Comparison of ENCODE assay signal across 14 cellular contexts in genomic region chr20:45308078-45308778, GRCh38. TPM values are rescaled to one million over a fixed set of nuclear protein-coding genes. Genes with fewer than 3 reads are reported as not detected.
A peak's percentile ranks its signal among the peaks of the same experiment; 100 is the strongest.
DNase-seq lines count a peak whose midpoint lies in the region; ATAC-seq, FAIRE-seq and TF ChIP-seq lines count a peak whose summit lies in the region.
"Had no signal": no experiment of that assay in that cellular context is flagged by ENCODE, and none has a peak within 500 bp of the region (broad histone marks: within the 10 kb centered on the region; RNA-seq: fewer than 3 reads in every experiment).

A gene with protein sequence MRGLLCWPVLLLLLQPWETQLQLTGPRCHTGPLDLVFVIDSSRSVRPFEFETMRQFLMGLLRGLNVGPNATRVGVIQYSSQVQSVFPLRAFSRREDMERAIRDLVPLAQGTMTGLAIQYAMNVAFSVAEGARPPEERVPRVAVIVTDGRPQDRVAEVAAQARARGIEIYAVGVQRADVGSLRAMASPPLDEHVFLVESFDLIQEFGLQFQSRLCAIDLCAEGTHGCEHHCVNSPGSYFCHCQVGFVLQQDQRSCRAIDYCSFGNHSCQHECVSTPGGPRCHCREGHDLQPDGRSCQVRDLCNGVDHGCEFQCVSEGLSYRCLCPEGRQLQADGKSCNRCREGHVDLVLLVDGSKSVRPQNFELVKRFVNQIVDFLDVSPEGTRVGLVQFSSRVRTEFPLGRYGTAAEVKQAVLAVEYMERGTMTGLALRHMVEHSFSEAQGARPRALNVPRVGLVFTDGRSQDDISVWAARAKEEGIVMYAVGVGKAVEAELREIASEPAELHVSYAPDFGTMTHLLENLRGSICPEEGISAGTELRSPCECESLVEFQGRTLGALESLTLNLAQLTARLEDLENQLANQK (minus strand): TSS chr20:45308299. CDS start chr20:45305582, 2,717 bp downstream.

- H3K27ac ChIP-seq in BLaER1: no peak within 1 kb of the TSS
- H3K27ac ChIP-seq in mammary epithelial cell (ENCODE audit: insufficient read depth, low read depth, low read length): no peak within 1 kb of the TSS
- H3K27ac ChIP-seq in HepG2 (ENCODE audit: extremely low read length, insufficient read depth, low read length): no peak within 1 kb of the TSS

- CTCF ChIA-PET in mammary epithelial cell (lab: Charles Lee; ENCODE audit: low non-redundant PET): interaction anchor here (0.6 kb wide), 2 partner anchors 12 to 17 kb away, joined by 3 to 6 read pairs; no protein-coding TSS in a partner anchor
- CTCF ChIA-PET in HepG2 (lab: Yijun Ruan, JAX; ENCODE audit: low intra/inter-chr PET ratio, low total read pairs): interaction anchor here (1.2 kb wide), 1 partner anchor 143 kb away, joined by 3 read pairs; no protein-coding TSS in a partner anchor

- no peaks in the 10 kb centered on the region for H3K36me3 ChIP-seq in BLaER1
- no peaks in the 10 kb centered on the region for H3K36me3 ChIP-seq in mammary epithelial cell (ENCODE audit: insufficient read depth, low read length)
- H3K36me3 ChIP-seq in HepG2 (replicated peaks in 1 of 2; ENCODE audit: control insufficient read depth in 1 of 2, insufficient read depth in 2 of 2, low read length in 2 of 2): no peaks in the 10 kb centered on the region

- no peak for FAIRE-seq in HepG2 (lab: Jason Lieb, UNC)

- H3K4me3 ChIP-seq in BLaER1 (no peak within 1 kb of the TSS), mammary epithelial cell (replicated peaks in 1 of 3; ENCODE audit: insufficient read depth in 1 of 3, low read depth in 2 of 3, low read length in 3 of 3) (no peak within 1 kb of the TSS), HepG2 (replicated peaks in 1 of 3; ENCODE audit: insufficient read depth in 1 of 3, low read depth in 2 of 3, low read length in 3 of 3) (no peak within 1 kb of the TSS; a peak in 1 of 6 replicates)

- DNase-seq in mammary epithelial cell (no peak), HepG2 (ENCODE audit: low spot score) (no peak), NCI-H774 (lab: John Stamatoyannopoulos, UW) (no peak), cerebellar nuclear complex (lab: John Stamatoyannopoulos, UW) (no peak), mesothelial cell of epicardium (ENCODE audit: low spot score in 2 of 2, unreplicated experiment in 2 of 2) (no peak)
- DNase-seq: activated naive CD8-positive, alpha-beta T cell treated with anti-CD3 and anti-CD28 coated beads for 36 hours; C1 segment of cervical spinal cord; stimulated activated naive B cell treated with anti-CD40 and anti-IgM and Interleukin-4, amounts not matched to agents 10 μg/mL and 1 μg/mL and 100 μg/mL, for 72 hours had no signal

- H3K79me2 ChIP-seq in mammary epithelial cell (ENCODE audit: insufficient read depth, low read length) (no peaks in the 10 kb centered on the region), HepG2 (ENCODE audit: insufficient read depth, low read length) (no peaks in the 10 kb centered on the region)

- in situ Hi-C loops in mammary epithelial cell (cut with MboI; ENCODE audit: low sequenced_read_pairs in 2 of 2) (no loop called here), HepG2 (cut with HindIII; ENCODE audit: extremely low pct_ligation_motif_present, low pct_unique_long_range_greater_than_20kb) (no loop called here)

- TF ChIP-seq RAD21 in HepG2 (CRISPR knock-in tag; IDR thresholded peaks at IDR 0.05): no peak

- H3K4me3 Mint-ChIP-seq in mesothelial cell of epicardium: no peak within 1 kb of the TSS
- H3K4me3 Mint-ChIP-seq: activated naive CD8-positive, alpha-beta T cell treated with anti-CD3 and anti-CD28 coated beads for 36 hours; dendritic cell treated with granulocyte-macrophage colony-stimulating factor and Interleukin-4, amounts not matched to agents 40 ng/mL and 50 ng/mL, for 4 days; stimulated activated naive B cell treated with anti-CD40 and anti-IgM and Interleukin-4, amounts not matched to agents 10 μg/mL and 1 μg/mL and 100 μg/mL, for 72 hours had no signal

- 28% methylated on average over 15 of the region's 22 CpGs for WGBS in mammary epithelial cell (ENCODE audit: low coverage, missing lambda C conversion rate)
- whole genome bisulfite sequencing in HepG2 (ENCODE audit: low lambda C conversion rate): 31% methylated on average over 17 of the region's 22 CpGs

- peaks cover 36% of the 10 kb centered on the region for H3K27me3 Mint-ChIP-seq in mesothelial cell of epicardium (ENCODE audit: low read depth)

- BruUV-seq in mammary epithelial cell (replicated peaks; lab: Mats Ljungman, UMichigan): no TSS peak
- BruUV-seq in HepG2 (replicated peaks; lab: Mats Ljungman, UMichigan): no TSS peak

- H3K27me3 ChIP-seq in BLaER1: peaks cover 6% of the 10 kb centered on the region; the same call in 1 of the 2 replicates
- H3K27me3 ChIP-seq in mammary epithelial cell (ENCODE audit: insufficient read depth, low read length): no peaks in the 10 kb centered on the region
- peaks cover 6 to 53% of the 10 kb centered on the region in 2 experiments; a peak in 4 of 5 replicates for H3K27me3 ChIP-seq in HepG2 (ENCODE audit: control insufficient read depth in 1 of 2, insufficient read depth in 2 of 2, low read length in 2 of 2)

- intact Hi-C loops in mammary epithelial cell (cut with micrococcal nuclease): no loop called here
- intact Hi-C loops in HepG2 (cut with micrococcal nuclease; ENCODE audit: unreplicated experiment): no loop called here

- POLR2A ChIA-PET in HepG2 (lab: Yijun Ruan, JAX): no interaction called here

- TF ChIP-seq CTCF in LNCAP (IDR thresholded peaks at IDR 0.05) (peak; percentile 20; the same call in 1 of the 2 replicates), mammary epithelial cell (conservative IDR thresholded peaks at IDR 0.05 in 1 of 2, IDR thresholded peaks at IDR 0.05 in 1 of 2; ENCODE audit: extremely low read depth in 1 of 2, insufficient read depth in 1 of 2, low read depth in 1 of 2, low read length in 2 of 2) (peak; percentile 33 to 59), HepG2 (CRISPR knock-in tag; IDR thresholded peaks at IDR 0.05) (0 out of 2 replicates have a peak, but pooled peaks have one; percentile 16), mesothelial cell of epicardium (IDR thresholded peaks at IDR 0.05; ENCODE audit: unreplicated experiment) (no peak)

- H3K4me1 Mint-ChIP-seq in mesothelial cell of epicardium: no peaks in the 10 kb centered on the region

- H3K36me3 Mint-ChIP-seq in mesothelial cell of epicardium: no peaks in the 10 kb centered on the region
- H3K36me3 Mint-ChIP-seq: activated naive CD8-positive, alpha-beta T cell treated with anti-CD3 and anti-CD28 coated beads for 36 hours had no signal

- no peak within 1 kb of the TSS for H2AFZ ChIP-seq in mammary epithelial cell (ENCODE audit: low read depth, low read length)
- no peak within 1 kb of the TSS for H2AFZ ChIP-seq in HepG2 (ENCODE audit: low read length)

- no peak for TF ChIP-seq EP300 in HepG2 (IDR thresholded peaks at IDR 0.05; ENCODE audit: low read depth in 2 of 2, low read length in 2 of 2)
- no peak for TF ChIP-seq EP300 in HepG2 (CRISPR knock-in tag; IDR thresholded peaks at IDR 0.05; ENCODE audit: borderline replicate concordance)

- TF ChIP-seq POLR2A in HepG2 (IDR thresholded peaks at IDR 0.05; ENCODE audit: insufficient read depth in 1 of 2, low read depth in 2 of 2, low read length in 2 of 2): no peak

- H3K4me2 ChIP-seq in BLaER1 (peak within 1 kb of the TSS; percentile 59), mammary epithelial cell (ENCODE audit: insufficient read depth, low read depth, low read length) (peak within 1 kb of the TSS; percentile 36), HepG2 (ENCODE audit: low read depth, low read length) (no peak within 1 kb of the TSS)

- H3K4me1 ChIP-seq in BLaER1: peaks cover 59% of the 10 kb centered on the region
- no peaks in the 10 kb centered on the region for H3K4me1 ChIP-seq in mammary epithelial cell (ENCODE audit: insufficient read depth, low read length)
- H3K4me1 ChIP-seq in HepG2 (ENCODE audit: insufficient read depth, low read length): peaks cover 8% of the 10 kb centered on the region

- H3K9me3 Mint-ChIP-seq in mesothelial cell of epicardium: no peaks in the 10 kb centered on the region
- H3K9me3 Mint-ChIP-seq: activated naive CD8-positive, alpha-beta T cell treated with anti-CD3 and anti-CD28 coated beads for 36 hours; dendritic cell treated with granulocyte-macrophage colony-stimulating factor and Interleukin-4, amounts not matched to agents 40 ng/mL and 50 ng/mL, for 4 days; stimulated activated naive B cell treated with anti-CD40 and anti-IgM and Interleukin-4, amounts not matched to agents 10 μg/mL and 1 μg/mL and 100 μg/mL, for 72 hours had no signal

- no peaks in the 10 kb centered on the region for H3K9me3 ChIP-seq in BLaER1
- no peaks in the 10 kb centered on the region for H3K9me3 ChIP-seq in mammary epithelial cell (replicated peaks; ENCODE audit: insufficient read depth, low read length)
- no peaks in the 10 kb centered on the region for H3K9me3 ChIP-seq in HepG2 (ENCODE audit: low read length)

- H3K27ac Mint-ChIP-seq in mesothelial cell of epicardium: no peak within 1 kb of the TSS
- H3K27ac Mint-ChIP-seq: activated naive CD8-positive, alpha-beta T cell treated with anti-CD3 and anti-CD28 coated beads for 36 hours; dendritic cell treated with granulocyte-macrophage colony-stimulating factor and Interleukin-4, amounts not matched to agents 40 ng/mL and 50 ng/mL, for 4 days; stimulated activated naive B cell treated with anti-CD40 and anti-IgM and Interleukin-4, amounts not matched to agents 10 μg/mL and 1 μg/mL and 100 μg/mL, for 72 hours had no signal

- ATAC-seq in HepG2 (peak; percentile 37), HG03196 (IDR thresholded peaks at IDR 0.05; ENCODE audit: unreplicated experiment) (no peak)

- H3K9ac ChIP-seq in BLaER1 (no peak within 1 kb of the TSS), mammary epithelial cell (ENCODE audit: insufficient read depth, low read length) (no peak within 1 kb of the TSS), HepG2 (ENCODE audit: insufficient read depth, low read depth, low read length) (no peak within 1 kb of the TSS)

- dilution Hi-C loops in mammary epithelial cell (cut with HindIII; ENCODE audit: low sequenced_read_pairs): no loop called here

- H4K20me1 ChIP-seq in BLaER1 (no peaks in the 10 kb centered on the region), mammary epithelial cell (ENCODE audit: insufficient read depth, low read length) (no peaks in the 10 kb centered on the region), HepG2 (ENCODE audit: insufficient read depth, low read length) (no peaks in the 10 kb centered on the region)

RNA-seq across cellular contexts. Expression of the gene that starts here (rescaled TPM):
- total RNA-seq in mammary epithelial cell (under 1 TPM in 1 of 2 donors, not detected in 1; 0.24 TPM), HepG2 (2016; rRNA removed; fragmentation: Illumina TruSeq; extraction: Trizol) (not detected in 2 replicates), mesothelial cell of epicardium (0.11 TPM in 1 of 3 replicates, not detected in the others)
- polyA plus RNA-seq in mammary epithelial cell (0.06 TPM), HepG2 (2011; rRNA removed) (0.04 TPM in 1 of 2 replicates, not detected in the other)
- polyA minus RNA-seq in mammary epithelial cell: not detected
- total RNA-seq in HepG2 (2016; cell fraction: cytosol; rRNA removed; fragmentation: Illumina TruSeq; extraction: Trizol; ENCODE audit: low read depth): not detected in 2 replicates
- total RNA-seq in HepG2 (2016; cell fraction: insoluble cytoplasmic fraction; rRNA removed; fragmentation: Illumina TruSeq; extraction: Trizol): not detected in 2 replicates
- total RNA-seq in HepG2 (2016; cell fraction: membrane; rRNA removed; fragmentation: Illumina TruSeq; extraction: Trizol): not detected in 2 replicates
- not detected in 2 replicates for total RNA-seq in HepG2 (2016; cell fraction: nucleus; rRNA removed; fragmentation: Illumina TruSeq; extraction: Trizol)
- not detected in 2 replicates for polyA plus RNA-seq in HepG2 (2011; cell fraction: cytosol; rRNA removed)
- polyA plus RNA-seq in HepG2 (2011; cell fraction: nucleus; rRNA removed): 0.11 TPM in 1 of 2 replicates, not detected in the other
- not detected in 2 replicates for polyA plus RNA-seq in HepG2 (2012)
- polyA plus RNA-seq in HepG2 (2016; cell fraction: cytosol; fragmentation: Illumina TruSeq; extraction: Trizol; ENCODE audit: low read depth): not detected in 2 replicates
- not detected in 2 replicates for polyA plus RNA-seq in HepG2 (2016; cell fraction: insoluble cytoplasmic fraction; fragmentation: Illumina TruSeq; extraction: Trizol; ENCODE audit: low read depth)
- not detected in 2 replicates for polyA plus RNA-seq in HepG2 (2016; cell fraction: membrane; fragmentation: Illumina TruSeq; extraction: Trizol; ENCODE audit: low read depth)
- polyA plus RNA-seq in HepG2 (2016; cell fraction: nucleus; fragmentation: Illumina TruSeq; extraction: Trizol; ENCODE audit: insufficient read depth, low read depth): not detected in 2 replicates
- not detected in 2 replicates for polyA minus RNA-seq in HepG2 (2011; rRNA and poly(A)+ RNA removed; ENCODE audit: low replicate concordance)
- polyA minus RNA-seq in HepG2 (2011; cell fraction: cytosol; rRNA and poly(A)+ RNA removed): not detected in 2 replicates
- polyA minus RNA-seq in HepG2 (2011; cell fraction: nucleus; rRNA and poly(A)+ RNA removed): not detected in 2 replicates
- total RNA-seq: fibroblast of villous mesenchyme, osteocyte had no signal

Comparison
In these comparisons a context has a peak if more than half of its experiments do, and no peak if none do; other contexts are left out.
1. Peak in ATAC-seq in HepG2; RNA of the gene not detected or under 1 TPM.